Comparison of ENCODE assay signal across 21 cellular contexts in genomic region chr4:3656441-3657376, GRCh38.
DNase-seq lines count a peak whose midpoint lies in the region; TF ChIP-seq lines count a peak whose summit lies in the region.
"Had no signal": no experiment of that assay in that cellular context is flagged by ENCODE, and none has a peak within 500 bp of the region (broad histone marks: within the 10 kb centered on the region; RNA-seq: fewer than 3 reads in every experiment).

No MANE protein-coding gene starts in this region.

- H4K20me1 ChIP-seq in OCI-LY7 (ENCODE audit: insufficient read depth, low read length) = no peaks in the 10 kb centered on the region

- H3K9me2 ChIP-seq in OCI-LY7 (ENCODE audit: insufficient read depth, low read length) = no peaks in the 10 kb centered on the region

- H3K4me1 ChIP-seq in OCI-LY7 (ENCODE audit: insufficient read depth, low read length, poor library complexity, severe bottlenecking) = peaks cover 69% of the 10 kb centered on the region
- H3K4me1 ChIP-seq in adrenal gland (replicated peaks in 1 of 2) = no peaks in the 10 kb centered on the region
- H3K4me1 ChIP-seq: tibial nerve had no signal

- H3K4me1 Mint-ChIP-seq in nephron progenitor cell = peaks cover 75% of the 10 kb centered on the region
- H3K4me1 Mint-ChIP-seq in T-helper 2 cell treated with Interferon-gamma antibody and Interleukin-4, amounts not matched to agents 5 μg/mL and 100 μg/mL, for 36 hours (ENCODE audit: low read depth) = no peaks in the 10 kb centered on the region
- H3K4me1 Mint-ChIP-seq: central memory CD8-positive, alpha-beta T cell had no signal

- DNase-seq in DMS79 treated with DMSO at 0.1 percent for 48 hours (lab: John Stamatoyannopoulos, UW) = peak; percentile 69
- peak; percentile 50 for DNase-seq in NAMALWA (ENCODE audit: low spot score)
- peak; percentile 83 for DNase-seq in OCI-LY7 (ENCODE audit: low spot score)
- no peak for DNase-seq in nephron progenitor cell
- DNase-seq in adrenal gland = no peak
- no peak for DNase-seq in T-helper 2 cell treated with Interferon-gamma antibody and Interleukin-4, amounts not matched to agents 5 μg/mL and 100 μg/mL, for 36 hours (ENCODE audit: low spot score)
- DNase-seq in T1000 (lab: John Stamatoyannopoulos, UW) = no peak
- DNase-seq in activated T-cell treated with anti-CD3 and anti-CD28 coated beads, Interleukin-2, amount 50 U/mL, for 1 hour = no peak
- DNase-seq: activated CD4-positive, CD25-positive, alpha-beta regulatory T cell treated with anti-CD3 and anti-CD28 coated beads, Interleukin-2, amount 50 U/mL, for 72 hours; activated gamma-delta T cell; amniotic stem cell; DMS 273 treated with DMSO at 0.1 percent for 48 hours; effector CD8-positive, alpha-beta T cell; islet precursor cell; NCI-H2171; SHP77; stimulated activated naive B cell treated with anti-CD40 and anti-IgM and Interleukin-4, amounts not matched to agents 10 μg/mL and 1 μg/mL and 100 μg/mL, for 72 hours had no signal

- no peaks in the 10 kb centered on the region for H3K36me3 Mint-ChIP-seq in nephron progenitor cell (ENCODE audit: low read depth)
- H3K36me3 Mint-ChIP-seq in T-helper 2 cell treated with Interferon-gamma antibody and Interleukin-4, amounts not matched to agents 5 μg/mL and 100 μg/mL, for 36 hours (ENCODE audit: low read depth) = no peaks in the 10 kb centered on the region
- H3K36me3 Mint-ChIP-seq: stimulated activated naive B cell treated with anti-CD40 and anti-IgM and Interleukin-4, amounts not matched to agents 10 μg/mL and 1 μg/mL and 100 μg/mL, for 72 hours had no signal

- intact Hi-C loops in OCI-LY7 (cut with micrococcal nuclease; ENCODE audit: unreplicated experiment) = no loop called here
- intact Hi-C loops in adrenal gland (cut with DNase I) = no loop called here

- H3K4me3 ChIP-seq in OCI-LY7 (ENCODE audit: low read depth, low read length, poor library complexity, severe bottlenecking) (peak overlapping the region; percentile 39), adrenal gland (no peak overlapping the region)
- H3K4me3 ChIP-seq: tibial nerve had no signal

- H3K79me2 ChIP-seq in OCI-LY7 (ENCODE audit: insufficient read depth, low read depth, low read length) = no peaks in the 10 kb centered on the region

- H3K9me3 Mint-ChIP-seq in nephron progenitor cell = no peaks in the 10 kb centered on the region
- H3K9me3 Mint-ChIP-seq in T-helper 2 cell treated with Interferon-gamma antibody and Interleukin-4, amounts not matched to agents 5 μg/mL and 100 μg/mL, for 36 hours = no peaks in the 10 kb centered on the region
- H3K9me3 Mint-ChIP-seq: central memory CD8-positive, alpha-beta T cell; neural crest cell; stimulated activated naive B cell treated with anti-CD40 and anti-IgM and Interleukin-4, amounts not matched to agents 10 μg/mL and 1 μg/mL and 100 μg/mL, for 72 hours; T-helper 1 cell treated with Interleukin-12 subunit alpha and Interleukin-12 subunit beta and Interleukin-4 antibody, amounts not matched to agents 30 μg/mL and 1 μg/mL, for 36 hours had no signal

- H2AFZ ChIP-seq in OCI-LY7 (ENCODE audit: low read length) = no peak overlapping the region; the same call in 1 of the 2 replicates

- peak overlapping the region; percentile 24 for H3K27ac Mint-ChIP-seq in nephron progenitor cell
- no peak overlapping the region for H3K27ac Mint-ChIP-seq in T-helper 2 cell treated with Interferon-gamma antibody and Interleukin-4, amounts not matched to agents 5 μg/mL and 100 μg/mL, for 36 hours
- H3K27ac Mint-ChIP-seq: stimulated activated naive B cell treated with anti-CD40 and anti-IgM and Interleukin-4, amounts not matched to agents 10 μg/mL and 1 μg/mL and 100 μg/mL, for 72 hours; T-helper 1 cell treated with Interleukin-12 subunit alpha and Interleukin-12 subunit beta and Interleukin-4 antibody, amounts not matched to agents 30 μg/mL and 1 μg/mL, for 36 hours had no signal

- H3K36me3 ChIP-seq in OCI-LY7 (ENCODE audit: insufficient read depth, low read length) (no peaks in the 10 kb centered on the region), adrenal gland (replicated peaks in 1 of 2) (no peaks in the 10 kb centered on the region)
- H3K36me3 ChIP-seq: tibial nerve had no signal

- peak overlapping the region; percentile 58 for H3K4me2 ChIP-seq in OCI-LY7 (ENCODE audit: low read length)

- BruUV-seq in OCI-LY7 (replicated peaks; lab: Mats Ljungman, UMichigan) = no TSS peak

- peaks cover 20% of the 10 kb centered on the region for H3K27me3 Mint-ChIP-seq in nephron progenitor cell (ENCODE audit: low read depth, poor library complexity)
- no peaks in the 10 kb centered on the region for H3K27me3 Mint-ChIP-seq in T-helper 2 cell treated with Interferon-gamma antibody and Interleukin-4, amounts not matched to agents 5 μg/mL and 100 μg/mL, for 36 hours (ENCODE audit: low read depth)

- H3K27me3 ChIP-seq in adrenal gland = peaks cover 11% of the 10 kb centered on the region

- TF ChIP-seq POLR2A in adrenal gland (IDR thresholded peaks at IDR 0.05) = no peak

- POLR2A ChIA-PET in OCI-LY7 (lab: Charles Lee) = no interaction called here

- no peak overlapping the region for H3K4me3 Mint-ChIP-seq in nephron progenitor cell
- no peak overlapping the region for H3K4me3 Mint-ChIP-seq in T-helper 2 cell treated with Interferon-gamma antibody and Interleukin-4, amounts not matched to agents 5 μg/mL and 100 μg/mL, for 36 hours
- H3K4me3 Mint-ChIP-seq: central memory CD8-positive, alpha-beta T cell; neural crest cell; stimulated activated naive B cell treated with anti-CD40 and anti-IgM and Interleukin-4, amounts not matched to agents 10 μg/mL and 1 μg/mL and 100 μg/mL, for 72 hours; T-helper 1 cell treated with Interleukin-12 subunit alpha and Interleukin-12 subunit beta and Interleukin-4 antibody, amounts not matched to agents 30 μg/mL and 1 μg/mL, for 36 hours had no signal

- TF ChIP-seq CTCF in OCI-LY7 (conservative IDR thresholded peaks at IDR 0.05; ENCODE audit: low read length) (no peak), nephron progenitor cell (IDR thresholded peaks at IDR 0.05) (no peak), adrenal gland (IDR thresholded peaks at IDR 0.05) (no peak)

- WGBS in adrenal gland, 4 donors = 74 to 76% (median 76%) methylated on average over 22 to 24 of the region's 24 CpGs

- H3K27ac ChIP-seq in OCI-LY7 (ENCODE audit: low read depth, low read length, poor library complexity, severe bottlenecking) (peak overlapping the region; percentile 90), adrenal gland (peak overlapping the region in 1 of 5 donors; percentile 84)

- H3K9me3 ChIP-seq in OCI-LY7 (ENCODE audit: low read length) (no peaks in the 10 kb centered on the region), adrenal gland (replicated peaks in 1 of 3) (no peaks in the 10 kb centered on the region)
- H3K9me3 ChIP-seq: tibial nerve had no signal

- CTCF ChIA-PET in OCI-LY7 (lab: Charles Lee; ENCODE audit: unreplicated experiment) = no interaction called here

Comparison
In these comparisons a context has a peak if more than half of its experiments do, and no peak if none do; other contexts are left out.
1. DNase-seq: peak in DMS79 treated with DMSO at 0.1 percent for 48 hours (single experiment), NAMALWA (single experiment) and OCI-LY7 (single experiment); none in nephron progenitor cell (single experiment), adrenal gland (0 of 7), T-helper 2 cell treated with Interferon-gamma antibody and Interleukin-4, amounts not matched to agents 5 μg/mL and 100 μg/mL, for 36 hours (single experiment), T1000 (single experiment) and activated T-cell treated with anti-CD3 and anti-CD28 coated beads, Interleukin-2, amount 50 U/mL, for 1 hour (single experiment).